ENCODE assay signal across 9 cellular contexts in the genomic region with DNA sequence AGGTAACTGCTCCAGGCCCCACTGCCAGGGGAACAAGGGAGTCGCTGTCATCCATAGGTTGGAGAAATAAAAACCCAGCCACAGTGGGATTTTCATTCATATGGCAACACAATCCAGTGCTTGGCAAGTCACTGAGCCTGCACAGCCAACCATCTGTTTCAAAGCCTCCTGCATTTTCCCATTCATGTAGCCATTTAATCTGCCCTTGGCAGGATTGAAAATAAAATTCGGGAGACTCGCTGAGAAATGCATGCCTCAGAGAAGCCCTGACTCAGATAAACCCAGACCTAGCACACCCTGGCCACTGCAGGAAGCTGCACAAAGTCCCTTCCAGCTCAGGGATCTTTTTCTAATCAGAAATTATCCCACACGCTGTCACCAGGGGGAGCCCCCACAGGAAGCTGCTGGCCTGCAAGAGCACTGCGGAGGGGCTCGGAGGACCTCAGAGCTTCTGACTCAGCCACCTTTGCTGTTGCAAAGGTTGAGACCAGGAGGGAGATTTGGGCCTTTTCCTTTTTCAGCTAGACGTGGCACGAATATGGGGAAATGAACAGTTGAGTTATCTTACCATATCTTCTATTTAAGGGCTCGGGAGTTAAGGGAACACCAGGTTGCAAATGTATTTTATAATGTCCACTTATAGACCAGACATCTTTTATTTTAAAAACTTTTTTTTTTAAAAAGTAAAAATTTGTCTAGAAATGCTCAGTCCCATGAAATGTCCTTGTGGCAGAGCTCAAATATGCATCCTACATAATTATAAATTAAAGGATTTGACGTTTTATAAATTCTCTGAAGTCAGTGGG.
DNase-seq lines count a peak whose midpoint lies in the region; ATAC-seq and TF ChIP-seq lines count a peak whose summit lies in the region.
"Had no signal": no experiment of that assay in that cellular context is flagged by ENCODE, and none has a peak within 500 bp of the region (broad histone marks: within the 10 kb centered on the region; RNA-seq: fewer than 3 reads in every experiment).

No MANE protein-coding gene starts in this region.

- TF ChIP-seq CTCF in GM10266 (IDR thresholded peaks at IDR 0.05; ENCODE audit: control insufficient read depth, insufficient read depth, low read depth, missing control alignments) (peak; percentile 69), KMS-11 (conservative IDR thresholded peaks at IDR 0.05; ENCODE audit: low read depth, low read length) (peak; percentile 96), retinal pigment epithelial cell (conservative IDR thresholded peaks at IDR 0.05; ENCODE audit: low read depth, low read length) (peak; percentile 95)

- peak overlapping the region; percentile 46 for H3K4me3 Mint-ChIP-seq in activated naive CD8-positive, alpha-beta T cell
- H3K4me3 Mint-ChIP-seq: stimulated activated naive CD8-positive, alpha-beta T cell treated with anti-CD3 and anti-CD28 coated beads, Interleukin-15, Interleukin-2, amounts not matched to agents 100 ng/mL and 50 ng/mL, for 24 hours had no signal

- H3K36me3 ChIP-seq in GM23248 (ENCODE audit: low read depth) (no peaks in the 10 kb centered on the region), KMS-11 (ENCODE audit: insufficient read depth) (no peaks in the 10 kb centered on the region)

- H3K4me1 ChIP-seq in GM23248 (ENCODE audit: insufficient read depth), result no peaks in the 10 kb centered on the region; the same call in 1 of the 2 replicates
- H3K4me1 ChIP-seq in KMS-11 (ENCODE audit: low read depth, poor library complexity, severe bottlenecking), result no peaks in the 10 kb centered on the region

- ATAC-seq in SK-N-SH treated with all-trans-retinoic acid at 6 μM for 48 hours, result peak; percentile 98
- peak; percentile 72 to 87 for ATAC-seq in left cardiac atrium

- H3K79me2 ChIP-seq in GM23248 (ENCODE audit: insufficient read depth) (no peaks in the 10 kb centered on the region), KMS-11 (ENCODE audit: insufficient read depth, low read depth) (no peaks in the 10 kb centered on the region)

- H3K4me1 Mint-ChIP-seq in activated naive CD8-positive, alpha-beta T cell (ENCODE audit: low read depth), result peaks cover 8% of the 10 kb centered on the region

- 15 to 17% methylated on average over 10 of the region's 10 CpGs for WGBS in GM23248 (ENCODE audit: low coverage in 1 of 2, low lambda C conversion rate in 2 of 2, missing lambda C conversion rate in 2 of 2), 2 experiments

- no peak overlapping the region for H3K27ac ChIP-seq in GM23248
- no peak overlapping the region for H3K27ac ChIP-seq in KMS-11

- H3K4me3 ChIP-seq in GM23248 (peak overlapping the region; percentile 33), KMS-11 (IDR thresholded peaks at IDR 0.05; ENCODE audit: insufficient read depth, low read depth, low read length) (no peak overlapping the region), retinal pigment epithelial cell (ENCODE audit: low read length) (no peak overlapping the region)

- H3K9me3 Mint-ChIP-seq in activated naive CD8-positive, alpha-beta T cell (ENCODE audit: low read depth), result no peaks in the 10 kb centered on the region
- H3K9me3 Mint-ChIP-seq: stimulated activated naive CD8-positive, alpha-beta T cell treated with anti-CD3 and anti-CD28 coated beads, Interleukin-15, Interleukin-2, amounts not matched to agents 100 ng/mL and 50 ng/mL, for 24 hours had no signal

- intact Hi-C loops in left cardiac atrium (cut with DNase I) (loop anchor here in 1 of 2 donors (5.0 kb wide), 1 partner anchor 926 kb away; no protein-coding TSS in a partner anchor), posterior vena cava (cut with DNase I) (no loop called here)

- H3F3A ChIP-seq in GM23248 (ENCODE audit: insufficient read depth), result no peaks in the 10 kb centered on the region

- H2AFZ ChIP-seq in GM23248, result peak overlapping the region; percentile 73
- peak overlapping the region; percentile 24; the same call in 1 of the 2 replicates for H2AFZ ChIP-seq in KMS-11 (ENCODE audit: low read depth)

- H3K9me2 ChIP-seq in GM23248 (ENCODE audit: insufficient read depth), result no peaks in the 10 kb centered on the region

- H3K9me3 ChIP-seq in GM23248 (ENCODE audit: low read depth), result no peaks in the 10 kb centered on the region

- no peaks in the 10 kb centered on the region for H3K36me3 Mint-ChIP-seq in activated naive CD8-positive, alpha-beta T cell

- in situ Hi-C loops in GM23248 (cut with MboI), result loop anchor here (10.0 kb wide), 1 partner anchor 828 kb away; no protein-coding TSS in a partner anchor

- H3K27me3 Mint-ChIP-seq in activated naive CD8-positive, alpha-beta T cell, result peaks cover 7% of the 10 kb centered on the region

- H3K4me2 ChIP-seq in GM23248 (ENCODE audit: unreplicated experiment) (peak overlapping the region; percentile 69), KMS-11 (no peak overlapping the region)

- no peaks in the 10 kb centered on the region for H3K27me3 ChIP-seq in GM23248 (replicated peaks; ENCODE audit: insufficient read depth)
- no peaks in the 10 kb centered on the region for H3K27me3 ChIP-seq in KMS-11 (ENCODE audit: insufficient read depth, low read depth)

- no peak overlapping the region for H3K9ac ChIP-seq in GM23248
- H3K9ac ChIP-seq in KMS-11, result no peak overlapping the region

- H3K27ac Mint-ChIP-seq in activated naive CD8-positive, alpha-beta T cell, result no peak overlapping the region
- H3K27ac Mint-ChIP-seq: stimulated activated naive CD8-positive, alpha-beta T cell treated with anti-CD3 and anti-CD28 coated beads, Interleukin-15, Interleukin-2, amounts not matched to agents 100 ng/mL and 50 ng/mL, for 24 hours had no signal

- DNase-seq in GM10266 (ENCODE audit: extremely low spot score) (peak; percentile 44), GM23248 (peak; percentile 85), left cardiac atrium (peak; percentile 58), retinal pigment epithelial cell (ENCODE audit: low read depth) (peak; percentile 39), posterior vena cava (ENCODE audit: low spot score) (no peak)

- H4K20me1 ChIP-seq in GM23248 (ENCODE audit: insufficient read depth) (no peaks in the 10 kb centered on the region), KMS-11 (ENCODE audit: insufficient read depth) (no peaks in the 10 kb centered on the region)

TF ChIP-seq in SK-N-SH treated with all-trans-retinoic acid at 6 μM for 48 hours, 23 proteins besides CTCF, POLR2A, EP300 and RAD21:
- no peak for TF ChIP-seq ISL1 (CRISPR knock-in tag; IDR thresholded peaks at IDR 0.05)
TF ChIP-seq in SK-N-SH treated with all-trans-retinoic acid at 6 μM for 48 hours: peak in this region for 0.
